ENCODE assay signal across 7 cellular contexts in the genomic region with DNA sequence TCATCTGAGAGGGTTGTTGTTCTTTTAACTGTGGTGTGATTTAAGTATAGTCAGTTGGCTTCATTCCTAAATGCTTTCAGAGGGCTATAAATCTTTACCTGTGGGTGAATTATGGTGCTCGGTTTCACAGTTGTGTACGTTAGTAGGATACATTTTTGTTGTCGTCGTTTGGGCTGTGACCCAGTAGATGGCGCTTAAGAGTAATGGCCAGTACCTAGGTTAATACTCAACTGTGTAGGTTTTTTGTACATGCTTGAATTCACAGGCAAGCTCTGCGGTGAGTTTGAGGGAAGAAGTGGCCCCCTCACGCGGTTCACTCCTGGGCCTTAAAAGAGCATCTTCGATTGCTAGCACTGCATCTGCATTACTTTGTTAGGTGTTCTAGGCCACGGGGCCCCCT.
DNase-seq lines count a peak whose midpoint lies in the region; ATAC-seq and TF ChIP-seq lines count a peak whose summit lies in the region.
"Not testable (repeated sequence)": the region's sequence is repeated elsewhere in the genome, so short reads cannot be mapped to it uniquely, and the experiment has no call there.

No MANE protein-coding gene starts in this region.

- not testable (repeated sequence) for H3K4me3 ChIP-seq in LNCaP clone FGC (ENCODE audit: low read depth, low read length); WERI-Rb-1 (ENCODE audit: low read depth, low read length); fibroblast of mammary gland (ENCODE audit: control insufficient read depth, low read depth, low read length)

- DNase-seq in LNCaP clone FGC (ENCODE audit: low read depth), result peak; percentile 0
- DNase-seq in OCI-M1 (lab: John Stamatoyannopoulos, UW), result peak; percentile 62
- DNase-seq in WERI-Rb-1, result peak; percentile 14
- DNase-seq in fibroblast of mammary gland (ENCODE audit: low read depth), result peak; percentile 0
- DNase-seq in nephron progenitor cell, result peak; percentile 54

- H3K4me3 Mint-ChIP-seq in nephron progenitor cell, result not testable (repeated sequence)

- ATAC-seq in GM18511 (IDR thresholded peaks at IDR 0.05; ENCODE audit: unreplicated experiment) (peak; percentile 51), HG02588 (IDR thresholded peaks at IDR 0.05; ENCODE audit: unreplicated experiment) (peak; percentile 71)

- H3K9me3 Mint-ChIP-seq in nephron progenitor cell, result not testable (repeated sequence)

- not testable (repeated sequence) for H3K27me3 Mint-ChIP-seq in nephron progenitor cell (ENCODE audit: low read depth, poor library complexity)

- not testable (repeated sequence) for H3K9me3 ChIP-seq in WERI-Rb-1 (ENCODE audit: severe bottlenecking)

- H3K36me3 Mint-ChIP-seq in nephron progenitor cell (ENCODE audit: low read depth), result not testable (repeated sequence)

- H3K27ac ChIP-seq in WERI-Rb-1, result not testable (repeated sequence)

- H3K36me3 ChIP-seq in WERI-Rb-1, result not testable (repeated sequence)

- TF ChIP-seq CTCF in LNCaP clone FGC (IDR thresholded peaks at IDR 0.05; ENCODE audit: control insufficient read depth, extremely low read depth, insufficient read depth) (peak; percentile 39), WERI-Rb-1 (IDR thresholded peaks at IDR 0.05; ENCODE audit: low read depth, low read length) (0 out of 2 replicates have a peak, but pooled peaks have one; percentile 26), fibroblast of mammary gland (conservative IDR thresholded peaks at IDR 0.05; ENCODE audit: control insufficient read depth, insufficient read depth, low read depth, low read length) (peak; percentile 9), nephron progenitor cell (IDR thresholded peaks at IDR 0.05) (peak; percentile 45)

- H3K4me1 Mint-ChIP-seq in nephron progenitor cell, result not testable (repeated sequence)

- not testable (repeated sequence) for H3K27ac Mint-ChIP-seq in nephron progenitor cell

- not testable (repeated sequence) for H3K27me3 ChIP-seq in WERI-Rb-1 (ENCODE audit: insufficient read depth, low read depth, severe bottlenecking)

Comparison
In these comparisons a context has a peak if more than half of its experiments do, and no peak if none do; other contexts are left out.
1. DNase-seq: peak in every context shown above with its lines; median percentile 62 in OCI-M1; 54 in nephron progenitor cell; 14 in WERI-Rb-1; 0 in LNCaP clone FGC; 0 in fibroblast of mammary gland.